ENCODE assay signal across 8 cellular contexts in genomic region chr13:67230243-67230773, GRCh38. TPM values are rescaled to one million over a fixed set of nuclear protein-coding genes. Genes with fewer than 3 reads are reported as not detected.
A peak's percentile ranks its signal among the peaks of the same experiment; 100 is the strongest.
DNase-seq lines count a peak whose midpoint lies in the region; TF ChIP-seq lines count a peak whose summit lies in the region.

TSS of gene PCDH9 (minus strand) at chr13:67230336. CDS start at chr13:67228440, 1,896 bp downstream.

- TF ChIP-seq CTCF in MM.1S (IDR thresholded peaks at IDR 0.05; ENCODE audit: low read length) (no peak), subcutaneous adipose tissue (IDR thresholded peaks at IDR 0.05; ENCODE audit: low read depth) (no peak)

- H3K9me3 Mint-ChIP-seq in activated naive CD4-positive, alpha-beta T cell treated with anti-CD3 and anti-CD28 coated beads for 36 hours = no peaks in the 10 kb centered on the region

- H3K4me1 Mint-ChIP-seq in activated naive CD4-positive, alpha-beta T cell treated with anti-CD3 and anti-CD28 coated beads for 36 hours (ENCODE audit: low read depth) = peaks cover 7% of the 10 kb centered on the region

- peak within 1 kb of the TSS; percentile 83 for H3K4me2 ChIP-seq in MM.1S (ENCODE audit: low read depth, low read length)

- H3K36me3 Mint-ChIP-seq in activated naive CD4-positive, alpha-beta T cell treated with anti-CD3 and anti-CD28 coated beads for 36 hours (ENCODE audit: low read depth) = no peaks in the 10 kb centered on the region

- H3K4me3 ChIP-seq in H7 (ENCODE audit: insufficient read depth, low read depth, low read length) = peak within 1 kb of the TSS; percentile 65
- peak within 1 kb of the TSS; percentile 71 for H3K4me3 ChIP-seq in MM.1S (ENCODE audit: low read length)
- H3K4me3 ChIP-seq in SJCRH30 = peak within 1 kb of the TSS; percentile 73

- no peaks in the 10 kb centered on the region for H4K20me1 ChIP-seq in MM.1S (ENCODE audit: insufficient read depth, low read length)

- no peaks in the 10 kb centered on the region for H3F3A ChIP-seq in MM.1S (ENCODE audit: insufficient read depth, low read length)

- H3K36me3 ChIP-seq in H7 (replicated peaks; ENCODE audit: control insufficient read depth, insufficient read depth, low read length) (no peaks in the 10 kb centered on the region), MM.1S (replicated peaks; ENCODE audit: insufficient read depth, low read length) (no peaks in the 10 kb centered on the region), SJCRH30 (no peaks in the 10 kb centered on the region)

- H3K9me3 ChIP-seq in MM.1S (replicated peaks; ENCODE audit: insufficient read depth, low read length) = no peaks in the 10 kb centered on the region
- no peaks in the 10 kb centered on the region for H3K9me3 ChIP-seq in SJCRH30 (replicated peaks)

- peak within 1 kb of the TSS; percentile 60 for H3K9ac ChIP-seq in MM.1S (ENCODE audit: low read length)

- DNase-seq in EH (ENCODE audit: low read depth) (peak; percentile 96), H7 (peak; percentile 93), MM.1S (peak; percentile 88), SJCRH30 (peak; percentile 95 to 96), germinal center (ENCODE audit: low spot score) (peak; percentile 93), non-pigmented ciliary epithelial cell (ENCODE audit: low read depth) (peak; percentile 90)
- DNase-seq in activated naive CD4-positive, alpha-beta T cell treated with anti-CD3 and anti-CD28 coated beads for 36 hours = peak; percentile 90

- no peaks in the 10 kb centered on the region for H3K9me2 ChIP-seq in MM.1S (replicated peaks; ENCODE audit: insufficient read depth, low read length)

- intact Hi-C loops in activated naive CD4-positive, alpha-beta T cell treated with anti-CD3 and anti-CD28 coated beads for 36 hours (cut with micrococcal nuclease) = loop anchor here (1.0 kb wide), 1 partner anchor 482 kb away; no protein-coding TSS in a partner anchor

- CTCF ChIA-PET in activated naive CD4-positive, alpha-beta T cell treated with anti-CD3 and anti-CD28 coated beads for 36 hours (lab: Charles Lee) = no interaction called here

- H3K4me3 Mint-ChIP-seq in activated naive CD4-positive, alpha-beta T cell treated with anti-CD3 and anti-CD28 coated beads for 36 hours = no peak within 1 kb of the TSS

- H2AFZ ChIP-seq in MM.1S (ENCODE audit: low read length) = peak within 1 kb of the TSS; percentile 80

- H3K27ac ChIP-seq in MM.1S (ENCODE audit: low read length) (peak within 1 kb of the TSS; percentile 25; the same call in 1 of the 2 replicates), SJCRH30 (peak within 1 kb of the TSS; percentile 82)

- no peak within 1 kb of the TSS for H3K27ac Mint-ChIP-seq in activated naive CD4-positive, alpha-beta T cell treated with anti-CD3 and anti-CD28 coated beads for 36 hours

- H3K79me2 ChIP-seq in MM.1S (ENCODE audit: low read length) = no peaks in the 10 kb centered on the region

- H3K27me3 ChIP-seq in H7 (ENCODE audit: control insufficient read depth, insufficient read depth, low read length) = peaks cover 23% of the 10 kb centered on the region
- H3K27me3 ChIP-seq in MM.1S (replicated peaks; ENCODE audit: insufficient read depth, low read length) = no peaks in the 10 kb centered on the region
- no peaks in the 10 kb centered on the region for H3K27me3 ChIP-seq in SJCRH30

- peaks cover 31% of the 10 kb centered on the region for H3K27me3 Mint-ChIP-seq in activated naive CD4-positive, alpha-beta T cell treated with anti-CD3 and anti-CD28 coated beads for 36 hours (ENCODE audit: low read depth)

- H3K4me1 ChIP-seq in MM.1S (ENCODE audit: low read length) (0 out of 2 replicates have a peak, but pooled peaks cover 3% of the 10 kb centered on the region), SJCRH30 (0 out of 2 replicates have a peak, but pooled peaks cover 2% of the 10 kb centered on the region)

RNA-seq across cellular contexts. Expression of gene PCDH9, which starts in this region (rescaled TPM):
- 0.07 and 0.14 TPM in 2 replicates for total RNA-seq in H7 (2014; rRNA removed; shearing (Covaris generic))
- total RNA-seq in SJCRH30 (2014; rRNA removed; shearing (Covaris generic)) = 4.2 and 5.6 TPM in 2 replicates
- under 1 TPM; 0.10 to 0.15 TPM for total RNA-seq in activated naive CD4-positive, alpha-beta T cell treated with anti-CD3 and anti-CD28 coated beads for 36 hours
- 10 to 100 TPM in 3 of 4 donors, 1 to 10 TPM in 1; 9.0 to 28.4 (median 12.0) TPM for total RNA-seq in subcutaneous adipose tissue

Comparison
In these comparisons a context has a peak if more than half of its experiments do, and no peak if none do; other contexts are left out.
1. Peak in every context shown above with its lines: DNase-seq, H3K4me3 ChIP-seq and H3K27ac ChIP-seq.
2. Peak in DNase-seq and H3K4me3 ChIP-seq in H7; RNA of the gene not detected or under 1 TPM.
3. Peak in DNase-seq in activated naive CD4-positive, alpha-beta T cell treated with anti-CD3 and anti-CD28 coated beads for 36 hours; RNA of the gene not detected or under 1 TPM.